2 cellular contexts compared by ENCODE assay signal in genomic region chr3:194268659-194269487, GRCh38.
TF ChIP-seq lines count a peak whose summit lies in the region.

No MANE protein-coding gene starts in this region.

TF ChIP-seq in HCT116, 20 proteins besides CTCF, POLR2A, EP300 and RAD21:
- no peak for TF ChIP-seq FOSL1 (IDR thresholded peaks at IDR 0.05; ENCODE audit: low read depth)
- TF ChIP-seq EGR1 (IDR thresholded peaks at IDR 0.05; ENCODE audit: low read depth) = no peak

TF ChIP-seq in SK-N-SH, 30 proteins besides CTCF, POLR2A, EP300 and RAD21 (continued from another document):
- TF ChIP-seq CHD2 (IDR thresholded peaks at IDR 0.05; ENCODE audit: low read length, partially characterized antibody) = no peak
- TF ChIP-seq SIN3A (IDR thresholded peaks at IDR 0.05; ENCODE audit: borderline replicate concordance, low read depth, low read length) = no peak
